1 cellular context compared by ENCODE assay signal in genomic region chr6:158654960-158655485, GRCh38.
TF ChIP-seq lines count a peak whose summit lies in the region.

No MANE protein-coding gene starts in this region.

TF ChIP-seq in HepG2, 621 proteins besides CTCF, POLR2A, EP300 and RAD21 (continued from another document):
- TF ChIP-seq ARID5B (CRISPR knock-in tag; IDR thresholded peaks at IDR 0.05) (0 out of 2 replicates have a peak, but pooled peaks have one; percentile 26), SIX1 (CRISPR knock-in tag; IDR thresholded peaks at IDR 0.05; ENCODE audit: borderline replicate concordance) (peak; percentile 68; the same call in 1 of the 2 replicates), NBN (conservative IDR thresholded peaks at IDR 0.05) (no peak)
- TF ChIP-seq, protein P1, sequence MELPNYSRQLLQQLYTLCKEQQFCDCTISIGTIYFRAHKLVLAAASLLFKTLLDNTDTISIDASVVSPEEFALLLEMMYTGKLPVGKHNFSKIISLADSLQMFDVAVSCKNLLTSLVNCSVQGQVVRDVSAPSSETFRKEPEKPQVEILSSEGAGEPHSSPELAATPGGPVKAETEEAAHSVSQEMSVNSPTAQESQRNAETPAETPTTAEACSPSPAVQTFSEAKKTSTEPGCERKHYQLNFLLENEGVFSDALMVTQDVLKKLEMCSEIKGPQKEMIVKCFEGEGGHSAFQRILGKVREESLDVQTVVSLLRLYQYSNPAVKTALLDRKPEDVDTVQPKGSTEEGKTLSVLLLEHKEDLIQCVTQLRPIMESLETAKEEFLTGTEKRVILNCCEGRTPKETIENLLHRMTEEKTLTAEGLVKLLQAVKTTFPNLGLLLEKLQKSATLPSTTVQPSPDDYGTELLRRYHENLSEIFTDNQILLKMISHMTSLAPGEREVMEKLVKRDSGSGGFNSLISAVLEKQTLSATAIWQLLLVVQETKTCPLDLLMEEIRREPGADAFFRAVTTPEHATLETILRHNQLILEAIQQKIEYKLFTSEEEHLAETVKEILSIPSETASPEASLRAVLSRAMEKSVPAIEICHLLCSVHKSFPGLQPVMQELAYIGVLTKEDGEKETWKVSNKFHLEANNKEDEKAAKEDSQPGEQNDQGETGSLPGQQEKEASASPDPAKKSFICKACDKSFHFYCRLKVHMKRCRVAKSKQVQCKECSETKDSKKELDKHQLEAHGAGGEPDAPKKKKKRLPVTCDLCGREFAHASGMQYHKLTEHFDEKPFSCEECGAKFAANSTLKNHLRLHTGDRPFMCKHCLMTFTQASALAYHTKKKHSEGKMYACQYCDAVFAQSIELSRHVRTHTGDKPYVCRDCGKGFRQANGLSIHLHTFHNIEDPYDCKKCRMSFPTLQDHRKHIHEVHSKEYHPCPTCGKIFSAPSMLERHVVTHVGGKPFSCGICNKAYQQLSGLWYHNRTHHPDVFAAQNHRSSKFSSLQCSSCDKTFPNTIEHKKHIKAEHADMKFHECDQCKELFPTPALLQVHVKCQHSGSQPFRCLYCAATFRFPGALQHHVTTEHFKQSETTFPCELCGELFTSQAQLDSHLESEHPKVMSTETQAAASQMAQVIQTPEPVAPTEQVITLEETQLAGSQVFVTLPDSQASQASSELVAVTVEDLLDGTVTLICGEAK (IDR thresholded peaks at IDR 0.05), result no peak
- TF ChIP-seq, protein P1 (CRISPR knock-in tag; IDR thresholded peaks at IDR 0.05), result no peak
